Comparison of ENCODE assay signal across 22 cellular contexts in genomic region chr9:32405506-32405905, GRCh38. TPM values are rescaled to one million over a fixed set of nuclear protein-coding genes. Genes with fewer than 3 reads are reported as not detected.
A peak's percentile ranks its signal among the peaks of the same experiment; 100 is the strongest.
DNase-seq lines count a peak whose midpoint lies in the region; ATAC-seq, FAIRE-seq and TF ChIP-seq lines count a peak whose summit lies in the region.
"Had no signal": no experiment of that assay in that cellular context is flagged by ENCODE, and none has a peak within 500 bp of the region (broad histone marks: within the 10 kb centered on the region; RNA-seq: fewer than 3 reads in every experiment).

No MANE protein-coding gene starts in this region.

- H3K4me1 ChIP-seq in liver (ENCODE audit: control insufficient read depth in 4 of 4, insufficient read depth in 4 of 4, low read length in 3 of 4) (peaks cover 6 to 37% (median 27%) of the 10 kb centered on the region in 4 donors), HepG2 (ENCODE audit: insufficient read depth, low read length) (no peaks in the 10 kb centered on the region), right lobe of liver (peaks cover 0 to 13% (median 0%) of the 10 kb centered on the region in 4 donors), heart left ventricle (peaks cover 0 to 19% (median 0%) of the 10 kb centered on the region in 12 donors)
- H3K4me1 ChIP-seq: BLaER1, Caco-2 had no signal

- H3K27ac ChIP-seq in liver (ENCODE audit: low read depth in 1 of 2, low read length in 2 of 2): peak overlapping the region; percentile 75 to 94
- H3K27ac ChIP-seq in HepG2 (ENCODE audit: extremely low read length, insufficient read depth, low read length): no peak overlapping the region
- H3K27ac ChIP-seq in right lobe of liver: peak overlapping the region; percentile 70 to 95 (median 86)
- H3K27ac ChIP-seq in heart left ventricle: no peak overlapping the region
- H3K27ac ChIP-seq: 22Rv1, BLaER1 had no signal

- H3K9ac ChIP-seq in liver (ENCODE audit: low read depth in 1 of 2, low read length in 2 of 2) (peak overlapping the region in 1 of 2 donors; percentile 84), HepG2 (ENCODE audit: insufficient read depth, low read depth, low read length) (no peak overlapping the region)
- H3K9ac ChIP-seq: BLaER1 had no signal

- H4K20me1 ChIP-seq in HepG2 (ENCODE audit: insufficient read depth, low read length): no peaks in the 10 kb centered on the region

- in situ Hi-C loops in HepG2 (cut with HindIII; ENCODE audit: extremely low pct_ligation_motif_present, low pct_unique_long_range_greater_than_20kb): no loop called here

- H3K4me3 ChIP-seq in liver (ENCODE audit: low read depth in 1 of 3, low read length in 3 of 3) (no peak overlapping the region), HepG2 (replicated peaks in 1 of 3; ENCODE audit: insufficient read depth in 1 of 3, low read depth in 2 of 3, low read length in 3 of 3) (no peak overlapping the region), epithelial cell of esophagus (ENCODE audit: low read length) (no peak overlapping the region), right lobe of liver (no peak overlapping the region), heart left ventricle (no peak overlapping the region)
- H3K4me3 ChIP-seq: BLaER1, GM23338 had no signal

- H3K4me3 Mint-ChIP-seq in activated T-helper 1 cell treated with anti-CD3 and anti-CD28 coated beads, Interleukin-12 subunit alpha, Interleukin-12 subunit beta, Interleukin-2, Interleukin-4 antibody, amounts not matched to agents 30 ng/mL and 10 ng/mL and 1 ng/mL, durations not matched to agents 14 hours and 24 hours and 36 hours: no peak overlapping the region
- H3K4me3 Mint-ChIP-seq: B cell; CD4-positive, CD25-positive, alpha-beta regulatory T cell; CD8-positive, alpha-beta T cell; GM23338; H9 had no signal

- H2AFZ ChIP-seq in HepG2 (ENCODE audit: low read length): no peak overlapping the region
- H2AFZ ChIP-seq: GM23338 had no signal

- H3K27ac Mint-ChIP-seq in activated T-helper 1 cell treated with anti-CD3 and anti-CD28 coated beads, Interleukin-12 subunit alpha, Interleukin-12 subunit beta, Interleukin-2, Interleukin-4 antibody, amounts not matched to agents 30 ng/mL and 10 ng/mL and 1 ng/mL, durations not matched to agents 14 hours and 24 hours and 36 hours: no peak overlapping the region
- H3K27ac Mint-ChIP-seq: B cell; CD4-positive, CD25-positive, alpha-beta regulatory T cell; CD8-positive, alpha-beta T cell; GM23338; H9 had no signal

- TF ChIP-seq RAD21 in liver (IDR thresholded peaks at IDR 0.05) (no peak), HepG2 (CRISPR knock-in tag; IDR thresholded peaks at IDR 0.05) (no peak)

- DNase-seq in HepG2 (ENCODE audit: low spot score): no peak
- peak; percentile 53 for DNase-seq in epithelial cell of esophagus (ENCODE audit: low read depth)
- no peak for DNase-seq in right lobe of liver
- DNase-seq in heart left ventricle: no peak
- DNase-seq in HUDEP-2 (lab: John Stamatoyannopoulos, UW; ENCODE audit: unreplicated experiment in 76 of 76): no peak
- no peak for DNase-seq in activated T-helper 1 cell treated with anti-CD3 and anti-CD28 coated beads, Interleukin-12 subunit alpha, Interleukin-12 subunit beta, Interleukin-2, Interleukin-4 antibody, amounts not matched to agents 30 ng/mL and 10 ng/mL and 1 ng/mL, durations not matched to agents 14 hours and 24 hours and 36 hours (ENCODE audit: low spot score)
- DNase-seq: Caco-2; CD4-positive, CD25-positive, alpha-beta regulatory T cell; CD8-positive, alpha-beta T cell; DMS153; DND-41; H9 had no signal

- no peaks in the 10 kb centered on the region for H3K27me3 Mint-ChIP-seq in activated T-helper 1 cell treated with anti-CD3 and anti-CD28 coated beads, Interleukin-12 subunit alpha, Interleukin-12 subunit beta, Interleukin-2, Interleukin-4 antibody, amounts not matched to agents 30 ng/mL and 10 ng/mL and 1 ng/mL, durations not matched to agents 14 hours and 24 hours and 36 hours (ENCODE audit: insufficient read depth)
- H3K27me3 Mint-ChIP-seq: B cell; CD4-positive, CD25-positive, alpha-beta regulatory T cell had no signal

- H3K9me3 ChIP-seq in liver (ENCODE audit: control insufficient read depth in 4 of 4, low read length in 3 of 4) (no peaks in the 10 kb centered on the region), HepG2 (ENCODE audit: low read length) (no peaks in the 10 kb centered on the region), right lobe of liver (no peaks in the 10 kb centered on the region), heart left ventricle (peaks cover 0 to 12% (median 2%) of the 10 kb centered on the region in 12 donors)
- H3K9me3 ChIP-seq: Caco-2 had no signal

- H3K9me3 Mint-ChIP-seq in activated T-helper 1 cell treated with anti-CD3 and anti-CD28 coated beads, Interleukin-12 subunit alpha, Interleukin-12 subunit beta, Interleukin-2, Interleukin-4 antibody, amounts not matched to agents 30 ng/mL and 10 ng/mL and 1 ng/mL, durations not matched to agents 14 hours and 24 hours and 36 hours: no peaks in the 10 kb centered on the region
- H3K9me3 Mint-ChIP-seq: CD8-positive, alpha-beta T cell; GM23338; H9 had no signal

- H3K4me2 ChIP-seq in HepG2 (ENCODE audit: low read depth, low read length): no peak overlapping the region
- H3K4me2 ChIP-seq: BLaER1, GM23338 had no signal

- peaks cover 13% of the 10 kb centered on the region for H3K36me3 Mint-ChIP-seq in activated T-helper 1 cell treated with anti-CD3 and anti-CD28 coated beads, Interleukin-12 subunit alpha, Interleukin-12 subunit beta, Interleukin-2, Interleukin-4 antibody, amounts not matched to agents 30 ng/mL and 10 ng/mL and 1 ng/mL, durations not matched to agents 14 hours and 24 hours and 36 hours (ENCODE audit: low read depth)

- no peak for FAIRE-seq in HepG2 (lab: Jason Lieb, UNC)
- FAIRE-seq: A204.1, G401.6, GM19239 had no signal

- CTCF ChIA-PET in HepG2 (lab: Yijun Ruan, JAX; ENCODE audit: low intra/inter-chr PET ratio, low total read pairs): no interaction called here

- H3K36me3 ChIP-seq in liver (ENCODE audit: control insufficient read depth in 4 of 4, insufficient read depth in 3 of 4, low read depth in 1 of 4, low read length in 3 of 4): peaks cover 20 to 42% (median 34%) of the 10 kb centered on the region in 4 donors
- peaks cover 9 to 47% of the 10 kb centered on the region in 2 experiments for H3K36me3 ChIP-seq in HepG2 (replicated peaks in 1 of 2; ENCODE audit: control insufficient read depth in 1 of 2, insufficient read depth in 2 of 2, low read length in 2 of 2)
- H3K36me3 ChIP-seq in right lobe of liver: peaks cover 3 to 45% (median 12%) of the 10 kb centered on the region in 4 donors
- H3K36me3 ChIP-seq in heart left ventricle: peaks cover 0 to 56% (median 52%) of the 10 kb centered on the region in 9 donors

- POLR2A ChIA-PET in HepG2 (lab: Yijun Ruan, JAX): no interaction called here

- 82% methylated on average over 2 of the region's 2 CpGs for WGBS in liver
- WGBS in HepG2 (ENCODE audit: low lambda C conversion rate): 92% methylated on average over 2 of the region's 2 CpGs
- 64% methylated on average over 2 of the region's 2 CpGs for WGBS in right lobe of liver (ENCODE audit: insufficient coverage, low coverage, low lambda C conversion rate, missing lambda C conversion rate)
- WGBS in heart left ventricle, 4 donors: 98 to 100% (median 98%) methylated on average over 2 of the region's 2 CpGs

- H3K4me1 Mint-ChIP-seq in activated T-helper 1 cell treated with anti-CD3 and anti-CD28 coated beads, Interleukin-12 subunit alpha, Interleukin-12 subunit beta, Interleukin-2, Interleukin-4 antibody, amounts not matched to agents 30 ng/mL and 10 ng/mL and 1 ng/mL, durations not matched to agents 14 hours and 24 hours and 36 hours (ENCODE audit: low read depth): peaks cover 9% of the 10 kb centered on the region
- H3K4me1 Mint-ChIP-seq: B cell had no signal

- no peak for TF ChIP-seq EP300 in HepG2 (IDR thresholded peaks at IDR 0.05; ENCODE audit: low read depth in 2 of 2, low read length in 2 of 2)
- no peak for TF ChIP-seq EP300 in HepG2 (CRISPR knock-in tag; IDR thresholded peaks at IDR 0.05; ENCODE audit: borderline replicate concordance)

- peaks cover 13% of the 10 kb centered on the region for H3K79me2 ChIP-seq in HepG2 (ENCODE audit: insufficient read depth, low read length)

- intact Hi-C loops in HepG2 (cut with micrococcal nuclease; ENCODE audit: unreplicated experiment) (no loop called here), right lobe of liver (cut with DNase I) (no loop called here), heart left ventricle (cut with DNase I) (loop anchor here in 1 of 10 donors (10.0 kb wide), 1 partner anchor 61 kb away; no protein-coding TSS in a partner anchor)
- intact Hi-C loops in activated T-helper 1 cell treated with anti-CD3 and anti-CD28 coated beads, Interleukin-12 subunit alpha, Interleukin-12 subunit beta, Interleukin-2, Interleukin-4 antibody, amounts not matched to agents 30 ng/mL and 10 ng/mL and 1 ng/mL, durations not matched to agents 14 hours and 24 hours and 36 hours (cut with micrococcal nuclease): no loop called here

- TF ChIP-seq POLR2A in HepG2 (IDR thresholded peaks at IDR 0.05; ENCODE audit: insufficient read depth in 1 of 2, low read depth in 2 of 2, low read length in 2 of 2): no peak
- no peak for TF ChIP-seq POLR2A in right lobe of liver (IDR thresholded peaks at IDR 0.05)
- no peak for TF ChIP-seq POLR2A in heart left ventricle (IDR thresholded peaks at IDR 0.05)

- TF ChIP-seq CTCF in liver (IDR thresholded peaks at IDR 0.05; ENCODE audit: low read depth, low read length, missing input control): no peak
- no peak for TF ChIP-seq CTCF in HepG2 (CRISPR knock-in tag; IDR thresholded peaks at IDR 0.05)
- no peak for TF ChIP-seq CTCF in epithelial cell of esophagus (IDR thresholded peaks at IDR 0.05; ENCODE audit: insufficient read depth, low read depth, low read length, missing control alignments)
- TF ChIP-seq CTCF in right lobe of liver (IDR thresholded peaks at IDR 0.05): no peak
- TF ChIP-seq CTCF in heart left ventricle (IDR thresholded peaks at IDR 0.05): no peak

- ATAC-seq in HepG2 (no peak), right lobe of liver (no peak), heart left ventricle (no peak), GM19395 (IDR thresholded peaks at IDR 0.05; ENCODE audit: unreplicated experiment) (no peak)
- ATAC-seq: CD8-positive, alpha-beta T cell; GM23338; HCT116 had no signal

- H3K27me3 ChIP-seq in liver (ENCODE audit: control insufficient read depth in 4 of 4, insufficient read depth in 4 of 4, low read length in 3 of 4) (no peaks in the 10 kb centered on the region), HepG2 (ENCODE audit: control insufficient read depth in 1 of 2, insufficient read depth in 2 of 2, low read length in 2 of 2) (no peaks in the 10 kb centered on the region), right lobe of liver (no peaks in the 10 kb centered on the region), heart left ventricle (no peaks in the 10 kb centered on the region)
- H3K27me3 ChIP-seq: BLaER1 had no signal

- BruUV-seq in HepG2 (replicated peaks; lab: Mats Ljungman, UMichigan): no TSS peak

RNA-seq across cellular contexts. Expression of gene ACO1, which starts 21.1 kb away (rescaled TPM):
- 10 to 100 TPM; 41.3 to 78.5 TPM for total RNA-seq in liver
- polyA plus RNA-seq in liver: 10 to 100 TPM; 46.9 to 72.1 TPM
- 48.2 and 68.9 TPM in 2 replicates for total RNA-seq in HepG2 (2016; rRNA removed; fragmentation: Illumina TruSeq; extraction: Trizol)
- total RNA-seq in HepG2 (2016; cell fraction: cytosol; rRNA removed; fragmentation: Illumina TruSeq; extraction: Trizol; ENCODE audit: low read depth): 2.2 and 2.8 TPM in 2 replicates
- 47.4 and 67.6 TPM in 2 replicates for total RNA-seq in HepG2 (2016; cell fraction: insoluble cytoplasmic fraction; rRNA removed; fragmentation: Illumina TruSeq; extraction: Trizol)
- total RNA-seq in HepG2 (2016; cell fraction: membrane; rRNA removed; fragmentation: Illumina TruSeq; extraction: Trizol): 12.2 and 12.8 TPM in 2 replicates
- total RNA-seq in HepG2 (2016; cell fraction: nucleus; rRNA removed; fragmentation: Illumina TruSeq; extraction: Trizol): 29.5 and 29.9 TPM in 2 replicates
- 18.2 and 20.1 TPM in 2 replicates for polyA plus RNA-seq in HepG2 (2011; rRNA removed)
- 16.7 and 19.7 TPM in 2 replicates for polyA plus RNA-seq in HepG2 (2011; cell fraction: cytosol; rRNA removed)
- 9.5 and 11.8 TPM in 2 replicates for polyA plus RNA-seq in HepG2 (2011; cell fraction: nucleus; rRNA removed)
- 16.9 and 21.1 TPM in 2 replicates for polyA plus RNA-seq in HepG2 (2012)
- 1.9 and 2.4 TPM in 2 replicates for polyA plus RNA-seq in HepG2 (2016; cell fraction: cytosol; fragmentation: Illumina TruSeq; extraction: Trizol; ENCODE audit: low read depth)
- polyA plus RNA-seq in HepG2 (2016; cell fraction: insoluble cytoplasmic fraction; fragmentation: Illumina TruSeq; extraction: Trizol; ENCODE audit: low read depth): 48.7 and 51.7 TPM in 2 replicates
- polyA plus RNA-seq in HepG2 (2016; cell fraction: membrane; fragmentation: Illumina TruSeq; extraction: Trizol; ENCODE audit: low read depth): 5.4 and 5.5 TPM in 2 replicates
- polyA plus RNA-seq in HepG2 (2016; cell fraction: nucleus; fragmentation: Illumina TruSeq; extraction: Trizol; ENCODE audit: insufficient read depth, low read depth): 19.4 and 21.0 TPM in 2 replicates
- 33.7 and 43.0 TPM in 2 replicates for polyA minus RNA-seq in HepG2 (2011; rRNA and poly(A)+ RNA removed; ENCODE audit: low replicate concordance)
- 21.6 and 23.6 TPM in 2 replicates for polyA minus RNA-seq in HepG2 (2011; cell fraction: cytosol; rRNA and poly(A)+ RNA removed)
- polyA minus RNA-seq in HepG2 (2011; cell fraction: nucleus; rRNA and poly(A)+ RNA removed): 26.0 and 30.2 TPM in 2 replicates
- total RNA-seq in right lobe of liver: 100 to 1,000 TPM in 3 of 6 experiments, 10 to 100 TPM in 3; 75.4 to 108 (median 98.1) TPM
- total RNA-seq in heart left ventricle: 10 to 100 TPM; 44.5 to 68.3 (median 63.3) TPM
- polyA plus RNA-seq in heart left ventricle: 10 to 100 TPM; 17.6 to 36.3 TPM
- 5.6 and 6.9 TPM in 2 replicates for total RNA-seq in activated T-helper 1 cell treated with anti-CD3 and anti-CD28 coated beads, Interleukin-12 subunit alpha, Interleukin-12 subunit beta, Interleukin-2, Interleukin-4 antibody, amounts not matched to agents 30 ng/mL and 10 ng/mL and 1 ng/mL, durations not matched to agents 14 hours and 24 hours and 36 hours

Comparison
In these comparisons a context has a peak if more than half of its experiments do, and no peak if none do; other contexts are left out.
1. H3K27ac ChIP-seq: peak in liver (2 of 2) and right lobe of liver (3 of 3); none in HepG2 (single experiment) and heart left ventricle (0 of 12).